In genomic region chr7:103279963-103280802, GRCh38 we compare ENCODE assay signal across 8 cellular contexts. TPM values are rescaled to one million over a fixed set of nuclear protein-coding genes. Genes with fewer than 3 reads are reported as not detected.
DNase-seq lines count a peak whose midpoint lies in the region; ATAC-seq, FAIRE-seq and TF ChIP-seq lines count a peak whose summit lies in the region.
"Not testable (repeated sequence)": the region's sequence is repeated elsewhere in the genome, so short reads cannot be mapped to it uniquely, and the experiment has no call there.

No MANE protein-coding gene starts in this region.

- H3K27me3 ChIP-seq in HUES64 (ENCODE audit: insufficient read depth, low read length) = peaks cover 37% of the 10 kb centered on the region
- not testable (repeated sequence) for H3K27me3 ChIP-seq in OCI-LY3 (ENCODE audit: low read depth, low read length); endothelial cell of umbilical vein (ENCODE audit: control insufficient read depth in 2 of 2, insufficient read depth in 2 of 2, low read length in 2 of 2)

- not testable (repeated sequence) for H4K20me1 ChIP-seq in OCI-LY3 (ENCODE audit: insufficient read depth, low read length); endothelial cell of umbilical vein (replicated peaks; ENCODE audit: control insufficient read depth, extremely low read depth, insufficient read depth, low read length)

- not testable (repeated sequence) for FAIRE-seq in endothelial cell of umbilical vein (lab: Jason Lieb, UNC)

- TF ChIP-seq POLR2A in endothelial cell of umbilical vein (IDR thresholded peaks at IDR 0.05; ENCODE audit: low read depth, low read length) = not testable (repeated sequence)

- H3K9ac ChIP-seq in HUES64 (ENCODE audit: low read depth, low read length) (peak overlapping the region; percentile 65), OCI-LY3 (ENCODE audit: low read length) (peak overlapping the region; percentile 92)
- H3K9ac ChIP-seq in endothelial cell of umbilical vein (replicated peaks; ENCODE audit: extremely low read depth, insufficient read depth, low read length) = not testable (repeated sequence)

- ATAC-seq in GM21576 (IDR thresholded peaks at IDR 0.05; ENCODE audit: unreplicated experiment) = peak; percentile 91
- peak; percentile 95 for ATAC-seq in mucosa of descending colon

- not testable (repeated sequence) for TF ChIP-seq CTCF in OCI-LY3 (IDR thresholded peaks at IDR 0.05; ENCODE audit: low read depth, low read length); endothelial cell of umbilical vein (IDR thresholded peaks at IDR 0.05; ENCODE audit: extremely low read depth in 1 of 2, insufficient read depth in 1 of 2, low read depth in 1 of 2, low read length in 2 of 2); mucosa of descending colon (IDR thresholded peaks at IDR 0.05)

- H3K4me2 ChIP-seq in OCI-LY3 (ENCODE audit: low read length) (peak overlapping the region; percentile 96), endothelial cell of umbilical vein (ENCODE audit: insufficient read depth, low read length) (peak overlapping the region; percentile 85)

- H2AFZ ChIP-seq in OCI-LY3 (ENCODE audit: low read depth, low read length) (peak overlapping the region; percentile 69), endothelial cell of umbilical vein (ENCODE audit: low read depth, low read length) (peak overlapping the region; percentile 99)

- H3K36me3 ChIP-seq in HUES64 (ENCODE audit: insufficient read depth, low read length); OCI-LY3 (replicated peaks; ENCODE audit: low read depth, low read length); endothelial cell of umbilical vein (ENCODE audit: control insufficient read depth in 2 of 2, extremely low read depth in 1 of 2, insufficient read depth in 2 of 2, low read length in 2 of 2); mucosa of descending colon (ENCODE audit: low read depth): not testable (repeated sequence)

- POLR2A ChIA-PET in endothelial cell of umbilical vein (lab: Charles Lee) = not testable (repeated sequence)

- not testable (repeated sequence) for H3K9me1 ChIP-seq in endothelial cell of umbilical vein (replicated peaks; ENCODE audit: control insufficient read depth, extremely low read depth, insufficient read depth, low read length)

- not testable (repeated sequence) for BruUV-seq in endothelial cell of umbilical vein (replicated peaks; lab: Mats Ljungman, UMichigan)

- intact Hi-C loops in endothelial cell of umbilical vein (cut with micrococcal nuclease) = loop anchor here (2.0 kb wide), 1 partner anchor 17 kb away; the partner anchor contains the start of gene PMPCB
- intact Hi-C loops in mucosa of descending colon (cut with DNase I, micrococcal nuclease) = not testable (repeated sequence)

- H3K27ac ChIP-seq in HUES64 (ENCODE audit: low read depth, low read length); endothelial cell of umbilical vein (ENCODE audit: insufficient read depth, low read depth, low read length): not testable (repeated sequence)
- H3K27ac ChIP-seq in OCI-LY3 (ENCODE audit: low read length) = peak overlapping the region; percentile 63

- H3K4me3 ChIP-seq in HUES64 (ENCODE audit: low read length) = peak overlapping the region; percentile 65
- peak overlapping the region; percentile 93 for H3K4me3 ChIP-seq in OCI-LY3 (ENCODE audit: low read length)
- H3K4me3 ChIP-seq in endothelial cell of umbilical vein (replicated peaks in 1 of 3; ENCODE audit: insufficient read depth in 1 of 3, low read depth in 1 of 3, low read length in 3 of 3) = peak overlapping the region; percentile 41 to 52 (median 44)
- H3K4me3 ChIP-seq in mucosa of descending colon = not testable (repeated sequence)

- peaks cover 21% of the 10 kb centered on the region for H3K79me2 ChIP-seq in OCI-LY3 (ENCODE audit: low read length)
- H3K79me2 ChIP-seq in endothelial cell of umbilical vein (ENCODE audit: control insufficient read depth, insufficient read depth, low read length) = not testable (repeated sequence)

- peak; percentile 72 for DNase-seq in DMS 273 treated with DMSO at 0.1 percent for 48 hours (lab: John Stamatoyannopoulos, UW)
- DNase-seq in activated T-cell treated with anti-CD3 and anti-CD28 coated beads for 4 hours = peak; percentile 91
- peak; percentile 56 for DNase-seq in endothelial cell of umbilical vein (ENCODE audit: low read depth, low spot score)
- DNase-seq in mucosa of descending colon = peak; percentile 68 to 89 (median 78)
- DNase-seq in stimulated activated CD8-positive, alpha-beta memory T cell treated with anti-CD3 and anti-CD28 coated beads, Interleukin-15, amount 100 ng/mL, for 4 hours (ENCODE audit: low read depth in 2 of 2) = peak; percentile 90

- WGBS in HUES64 = under 1% methylated on average over 71 of the region's 71 CpGs

- dilution Hi-C loops in endothelial cell of umbilical vein (cut with MboI; ENCODE audit: extremely low pct_ligation_motif_present, low sequenced_read_pairs) = not testable (repeated sequence)

- CTCF ChIA-PET in endothelial cell of umbilical vein (lab: Charles Lee) = interaction anchor here (0.8 kb wide), 1 partner anchor 127 kb away, joined by 3 read pairs; no protein-coding TSS in a partner anchor

- H3K9me3 ChIP-seq in HUES64 (ENCODE audit: insufficient read depth, low read depth, low read length); OCI-LY3 (ENCODE audit: insufficient read depth, low read length); endothelial cell of umbilical vein (replicated peaks; ENCODE audit: control insufficient read depth, insufficient read depth, low read length); mucosa of descending colon: not testable (repeated sequence)

- H3K4me1 ChIP-seq in HUES64 (ENCODE audit: insufficient read depth, low read length); OCI-LY3 (ENCODE audit: low read length); endothelial cell of umbilical vein (ENCODE audit: control insufficient read depth, extremely low read depth, insufficient read depth, low read length); mucosa of descending colon (ENCODE audit: low read depth): not testable (repeated sequence)

TF ChIP-seq in endothelial cell of umbilical vein, 7 proteins besides CTCF, POLR2A, EP300 and RAD21:
- peak; percentile 15 for TF ChIP-seq MAX (IDR thresholded peaks at IDR 0.05; ENCODE audit: insufficient read depth, insufficient read length)

RNA-seq across cellular contexts. Expression of gene PMPCB, which starts 17.1 kb away (rescaled TPM):
- polyA plus RNA-seq in HUES64 (2013, experiment 1 of 2) = 62.6 TPM
- polyA plus RNA-seq in HUES64 (2013, experiment 2 of 2) = 68.7 TPM
- total RNA-seq in endothelial cell of umbilical vein = 36.8 and 39.7 TPM in 2 replicates
- polyA plus RNA-seq in endothelial cell of umbilical vein = 25.3 and 30.0 TPM in 2 replicates
- polyA plus RNA-seq in endothelial cell of umbilical vein (2011; cell fraction: cytosol; rRNA removed) = 39.8 and 42.1 TPM in 2 replicates
- 67.1 and 83.8 TPM in 2 replicates for polyA plus RNA-seq in endothelial cell of umbilical vein (2011; cell fraction: nucleus; rRNA removed)
- polyA plus RNA-seq in endothelial cell of umbilical vein (2012) = 32.9 and 45.8 TPM in 2 replicates
- polyA minus RNA-seq in endothelial cell of umbilical vein = 25.0 and 32.5 TPM in 2 replicates
- polyA minus RNA-seq in endothelial cell of umbilical vein (2011; cell fraction: cytosol; rRNA and poly(A)+ RNA removed) = 32.1 TPM
- polyA minus RNA-seq in endothelial cell of umbilical vein (2011; cell fraction: nucleus; rRNA and poly(A)+ RNA removed) = 18.7 and 22.8 TPM in 2 replicates
- total RNA-seq in mucosa of descending colon = 10 to 100 TPM; 60.8 to 65.2 (median 63.2) TPM
